8 cellular contexts compared by ENCODE assay signal in the genomic region with DNA sequence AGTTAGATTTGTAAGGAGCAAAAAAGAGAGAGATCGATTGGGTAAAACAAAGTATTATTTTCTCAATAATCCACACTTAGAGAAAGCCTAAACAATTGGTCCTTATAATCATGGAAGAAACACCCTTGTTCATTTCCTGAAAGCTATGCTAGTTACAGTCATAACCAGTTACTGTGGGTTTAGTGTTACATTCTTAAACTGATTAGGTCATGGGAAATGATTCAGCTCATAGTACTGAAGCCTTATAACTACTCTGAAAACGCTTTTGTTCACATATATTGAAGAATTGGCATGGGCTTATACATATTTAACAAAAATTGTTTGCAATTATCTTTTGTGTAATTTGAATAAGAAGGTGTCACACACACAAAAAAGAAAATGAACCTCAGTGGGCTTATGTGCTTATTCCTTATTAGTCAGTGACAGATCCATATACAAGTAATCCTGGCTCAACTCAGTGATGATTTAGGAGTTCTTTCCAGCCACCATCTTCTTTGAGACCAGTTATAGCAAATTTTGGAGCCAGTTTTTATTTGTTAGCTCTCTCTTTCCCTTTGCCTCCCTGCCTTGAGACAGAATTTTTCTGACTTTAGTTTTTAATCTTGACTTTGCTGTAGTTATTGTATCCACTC.
DNase-seq lines count a peak whose midpoint lies in the region; ATAC-seq and TF ChIP-seq lines count a peak whose summit lies in the region.

No MANE protein-coding gene starts in this region.

- H3K36me3 ChIP-seq in GM23338 (ENCODE audit: insufficient read depth) = no peaks in the 10 kb centered on the region

- H4K20me1 ChIP-seq in GM23338 (replicated peaks; ENCODE audit: insufficient read depth) = no peaks in the 10 kb centered on the region

- H3K79me2 ChIP-seq in GM23338 (replicated peaks; ENCODE audit: insufficient read depth) = no peaks in the 10 kb centered on the region

- H3K4me2 ChIP-seq in GM23338 = no peak overlapping the region

- no peaks in the 10 kb centered on the region for H3K9me3 Mint-ChIP-seq in Calu3 (ENCODE audit: low read depth, unreplicated experiment)
- H3K9me3 Mint-ChIP-seq in GM23338 = no peaks in the 10 kb centered on the region

- H3K4me1 ChIP-seq in GM23338 (ENCODE audit: insufficient read depth) = no peaks in the 10 kb centered on the region

- H3F3A ChIP-seq in GM23338 (replicated peaks; ENCODE audit: low read depth) = no peaks in the 10 kb centered on the region

- H3K4me3 Mint-ChIP-seq in Calu3 (ENCODE audit: low read depth, unreplicated experiment) (no peak overlapping the region), GM23338 (no peak overlapping the region), T-helper 17 cell (no peak overlapping the region)

- no peak overlapping the region for H3K4me3 ChIP-seq in GM23338

- CTCF ChIA-PET in Calu3 (lab: Charles Lee) = interaction anchor here (0.8 to 3.6 kb wide), 6 partner anchors 8 to 658 kb away, joined by 3 to 15 read pairs (median 4); no protein-coding TSS in a partner anchor

- H2AFZ ChIP-seq in GM23338 = no peak overlapping the region

- H3K27me3 ChIP-seq in GM23338 (ENCODE audit: insufficient read depth) = no peaks in the 10 kb centered on the region

- no peak for TF ChIP-seq CTCF in Calu3 (IDR thresholded peaks at IDR 0.05; ENCODE audit: unreplicated experiment)
- TF ChIP-seq CTCF in GM23338 (conservative IDR thresholded peaks at IDR 0.05; ENCODE audit: low read depth in 2 of 2) = no peak

- H3K36me3 Mint-ChIP-seq in Calu3 (ENCODE audit: insufficient read depth, unreplicated experiment) = peaks cover 12% of the 10 kb centered on the region
- H3K36me3 Mint-ChIP-seq in GM23338 (ENCODE audit: low read depth) = no peaks in the 10 kb centered on the region; the same call in 2 of the 3 replicates
- peaks cover 2% of the 10 kb centered on the region for H3K36me3 Mint-ChIP-seq in T-helper 17 cell (ENCODE audit: low read depth)

- H3K27ac ChIP-seq in GM23338 (ENCODE audit: low read depth) = no peak overlapping the region

- no peaks in the 10 kb centered on the region for H3K9me3 ChIP-seq in T-helper 17 cell (ENCODE audit: control insufficient read depth, low read length, poor library complexity, severe bottlenecking)

- H3K4me1 Mint-ChIP-seq in Calu3 (ENCODE audit: low read depth, unreplicated experiment) (peaks cover 74% of the 10 kb centered on the region), GM23338 (no peaks in the 10 kb centered on the region), T-helper 17 cell (no peaks in the 10 kb centered on the region)

- H3K27me3 Mint-ChIP-seq in Calu3 (ENCODE audit: unreplicated experiment) = no peaks in the 10 kb centered on the region
- no peaks in the 10 kb centered on the region for H3K27me3 Mint-ChIP-seq in GM23338 (ENCODE audit: insufficient read depth, low read depth, poor library complexity)
- H3K27me3 Mint-ChIP-seq in T-helper 17 cell = peaks cover 48% of the 10 kb centered on the region

- ATAC-seq in GM21529 (IDR thresholded peaks at IDR 0.05; ENCODE audit: unreplicated experiment) (peak; percentile 94), GM23338 (no peak), T-helper 17 cell (no peak)

- TSS peak; percentile 83 for BruUV-seq in Calu3 (replicated peaks; lab: Mats Ljungman, UMichigan)

- H3K27ac Mint-ChIP-seq in Calu3 (ENCODE audit: unreplicated experiment) (peak overlapping the region; percentile 97), GM23338 (no peak overlapping the region), T-helper 17 cell (no peak overlapping the region)

- DNase-seq in Calu3 = no peak
- DNase-seq in MV-4-11 (lab: John Stamatoyannopoulos, UW) = peak; percentile 1
- peak; percentile 75 for DNase-seq in fibroblast of gingiva (ENCODE audit: low read depth)
- DNase-seq in GM23338 (ENCODE audit: low spot score) = no peak
- no peak for DNase-seq in iPS-NIHi7 (ENCODE audit: extremely low spot score)
- no peak for DNase-seq in T-helper 17 cell
- no peak for DNase-seq in NCI-H774 (lab: John Stamatoyannopoulos, UW)

- H3K9me2 ChIP-seq in GM23338 (ENCODE audit: insufficient read depth) = no peaks in the 10 kb centered on the region

- intact Hi-C loops in Calu3 (cut with micrococcal nuclease; ENCODE audit: unreplicated experiment) = loop anchor here (1.0 to 5.0 kb wide), 3 partner anchors 27 to 219 kb away; partner anchors contain the start of gene CTSC

TF ChIP-seq in GM23338, 12 proteins besides CTCF, POLR2A, EP300 and RAD21 (continues in another document):
- no peak for TF ChIP-seq ZNF114 (CRISPR knock-in tag; IDR thresholded peaks at IDR 0.05)
- TF ChIP-seq REST (IDR thresholded peaks at IDR 0.05; ENCODE audit: unreplicated experiment) = no peak
- TF ChIP-seq NANOG (IDR thresholded peaks at IDR 0.05; ENCODE audit: borderline replicate concordance) = no peak
- no peak for TF ChIP-seq POLR2AphosphoS5 (IDR thresholded peaks at IDR 0.05; ENCODE audit: low read depth)
- TF ChIP-seq EZH2phosphoT487 (IDR thresholded peaks at IDR 0.05; ENCODE audit: unreplicated experiment) = no peak

Comparison
In these comparisons a context has a peak if more than half of its experiments do, and no peak if none do; other contexts are left out.
1. DNase-seq: peak in MV-4-11 (single experiment) and fibroblast of gingiva (single experiment); none in Calu3 (single experiment), GM23338 (single experiment), iPS-NIHi7 (single experiment), T-helper 17 cell (0 of 3) and NCI-H774 (single experiment).